1 cellular context compared by ENCODE assay signal in the genomic region with DNA sequence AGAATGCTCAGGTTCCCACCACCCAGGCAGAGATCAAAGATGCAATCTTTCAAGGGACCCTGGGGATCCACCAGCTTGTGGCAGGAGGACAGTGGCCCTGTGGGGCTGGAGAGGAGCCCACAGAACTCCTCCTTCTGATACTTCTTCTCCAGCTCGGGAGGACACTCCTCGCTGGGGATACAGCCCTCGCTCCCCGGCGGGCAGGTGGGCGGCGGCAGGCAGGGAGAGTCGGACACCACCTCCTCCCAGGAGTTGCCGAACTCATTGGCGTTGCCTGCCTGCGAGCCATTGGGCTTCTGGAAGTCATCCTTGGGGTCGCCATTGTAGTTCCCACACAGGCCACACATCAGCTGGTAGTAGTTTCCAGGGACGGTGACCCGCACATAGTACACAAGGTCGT. TPM values are rescaled to one million over a fixed set of nuclear protein-coding genes. Genes with fewer than 3 reads are reported as not detected.
"Had no signal": no experiment of that assay in that cellular context is flagged by ENCODE, and none has a peak within 500 bp of the region (broad histone marks: within the 10 kb centered on the region; RNA-seq: fewer than 3 reads in every experiment).

No MANE protein-coding gene starts in this region.

RNA-seq across cellular contexts. Expression of gene FCGBP, which starts 32.1 kb away (rescaled TPM):
- total RNA-seq: endothelial cell of umbilical vein had no signal
